ENCODE assay signal across 14 cellular contexts in the genomic region with DNA sequence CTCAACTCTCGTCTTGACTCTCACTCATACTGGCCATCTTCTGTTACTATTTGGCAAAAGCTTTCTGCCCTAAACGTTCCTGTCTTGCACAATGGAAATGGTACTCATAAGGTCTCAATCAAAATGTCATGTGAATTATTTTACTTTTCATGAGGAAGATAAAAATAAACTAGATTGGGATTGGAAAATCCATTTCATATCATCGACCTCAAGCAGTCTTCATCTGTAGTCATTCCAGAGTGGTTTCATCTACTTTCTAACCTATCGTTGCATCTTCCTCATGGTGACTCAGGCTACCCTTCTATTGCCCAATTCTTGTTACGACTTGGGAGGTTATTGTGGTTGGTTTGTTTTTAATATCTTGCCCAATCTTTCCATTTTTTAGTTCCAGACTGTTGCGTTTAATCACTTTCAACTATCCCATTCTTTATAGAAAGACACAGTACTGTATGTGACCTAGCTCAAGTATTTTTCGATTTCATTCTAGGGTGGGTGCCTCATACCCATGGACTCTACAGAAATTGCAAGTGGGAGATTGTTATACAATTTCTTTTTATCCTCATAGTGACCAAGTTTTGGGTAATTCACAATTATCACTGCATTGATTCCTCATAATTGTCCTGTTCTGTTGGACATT.
DNase-seq lines count a peak whose midpoint lies in the region; TF ChIP-seq lines count a peak whose summit lies in the region.
"Had no signal": no experiment of that assay in that cellular context is flagged by ENCODE, and none has a peak within 500 bp of the region (broad histone marks: within the 10 kb centered on the region; RNA-seq: fewer than 3 reads in every experiment).

No MANE protein-coding gene starts in this region.

- H3K9me3 ChIP-seq in breast epithelium (no peaks in the 10 kb centered on the region), spleen (no peaks in the 10 kb centered on the region)
- H3K9me3 ChIP-seq: ovary, upper lobe of left lung had no signal

- H3K4me1 Mint-ChIP-seq in MCF 10A (ENCODE audit: insufficient read depth, unreplicated experiment): peaks cover 40% of the 10 kb centered on the region

- H3K27me3 ChIP-seq in breast epithelium (no peaks in the 10 kb centered on the region), spleen (replicated peaks in 1 of 7) (peaks cover 0 to 7% (median 0%) of the 10 kb centered on the region in 7 donors)
- H3K27me3 ChIP-seq: ovary, upper lobe of left lung had no signal

- POLR2A ChIA-PET in MCF 10A (lab: Yijun Ruan, JAX): interaction anchor here (0.6 to 4.8 kb wide), 6 partner anchors 25 to 380 kb away, joined by 3 to 38 read pairs (median 3); no protein-coding TSS in a partner anchor

- DNase-seq in MCF 10A (ENCODE audit: unreplicated experiment) (peak; percentile 95), breast epithelium (ENCODE audit: low spot score in 2 of 2) (no peak), RPMI7951 (ENCODE audit: low read depth) (peak; percentile 68), fibroblast of mammary gland (ENCODE audit: low read depth) (peak; percentile 97), stromal cell of bone marrow (ENCODE audit: low read depth) (peak; percentile 97), spleen (no peak), kidney tubule cell (ENCODE audit: low spot score) (no peak), GOT3 (lab: John Stamatoyannopoulos, UW) (no peak)
- DNase-seq: activated CD4-positive, alpha-beta T cell treated with anti-CD3 and anti-CD28 coated beads, Interleukin-2, amount 50 U/mL, for 4 hours; activated effector memory CD4-positive, alpha-beta T cell treated with Interleukin-2 at 50 U/mL for 16 hours; DMS79; ovary; T-helper 2 cell; upper lobe of left lung had no signal

- H3K27ac ChIP-seq in breast epithelium: no peak overlapping the region
- H3K27ac ChIP-seq in spleen: no peak overlapping the region
- H3K27ac ChIP-seq: ovary, upper lobe of left lung had no signal

- no peaks in the 10 kb centered on the region for H3K27me3 Mint-ChIP-seq in MCF 10A (ENCODE audit: insufficient read depth, unreplicated experiment)

- H3K4me3 ChIP-seq in breast epithelium (no peak overlapping the region), fibroblast of mammary gland (ENCODE audit: control insufficient read depth, low read depth, low read length) (no peak overlapping the region), spleen (no peak overlapping the region)
- H3K4me3 ChIP-seq: ovary, upper lobe of left lung had no signal

- H3K4me1 ChIP-seq in breast epithelium (no peaks in the 10 kb centered on the region), spleen (no peaks in the 10 kb centered on the region)

- 51 to 78% (median 61%) methylated on average over 7 of the region's 7 CpGs for WGBS in spleen, 5 donors

- no peaks in the 10 kb centered on the region for H3K36me3 ChIP-seq in breast epithelium
- no peaks in the 10 kb centered on the region for H3K36me3 ChIP-seq in spleen
- H3K36me3 ChIP-seq: ovary, upper lobe of left lung had no signal

- BruUV-seq in MCF 10A (replicated peaks; lab: Mats Ljungman, UMichigan): no TSS peak

- peak overlapping the region; percentile 90 for H3K27ac Mint-ChIP-seq in MCF 10A (ENCODE audit: low read depth, unreplicated experiment)

- CTCF ChIA-PET in MCF 10A (lab: Yijun Ruan, JAX): interaction anchor here (0.6 to 0.9 kb wide), 2 partner anchors 25 to 64 kb away, joined by 3 to 4 read pairs; no protein-coding TSS in a partner anchor

- peak overlapping the region; percentile 41 for H3K4me3 Mint-ChIP-seq in MCF 10A (ENCODE audit: unreplicated experiment)

- TF ChIP-seq CTCF in MCF 10A (IDR thresholded peaks at IDR 0.05; ENCODE audit: unreplicated experiment): no peak
- no peak for TF ChIP-seq CTCF in breast epithelium (IDR thresholded peaks at IDR 0.05)
- TF ChIP-seq CTCF in fibroblast of mammary gland (conservative IDR thresholded peaks at IDR 0.05; ENCODE audit: control insufficient read depth, insufficient read depth, low read depth, low read length): no peak
- no peak for TF ChIP-seq CTCF in spleen (IDR thresholded peaks at IDR 0.05 in 8 of 11, conservative IDR thresholded peaks at IDR 0.05 in 3 of 11)

- TF ChIP-seq POLR2A in breast epithelium (IDR thresholded peaks at IDR 0.05) (no peak), spleen (IDR thresholded peaks at IDR 0.05) (no peak)

- no peaks in the 10 kb centered on the region for H3K36me3 Mint-ChIP-seq in MCF 10A (ENCODE audit: insufficient read depth, unreplicated experiment)

- H3K9me3 Mint-ChIP-seq in MCF 10A (ENCODE audit: unreplicated experiment): no peaks in the 10 kb centered on the region

- intact Hi-C loops in MCF 10A (cut with micrococcal nuclease) (no loop called here), breast epithelium (cut with DNase I; ENCODE audit: low total_unique reads) (no loop called here), spleen (cut with DNase I; ENCODE audit: low total_unique reads) (no loop called here)

Comparison
In these comparisons a context has a peak if more than half of its experiments do, and no peak if none do; other contexts are left out.
1. DNase-seq: peak in MCF 10A (single experiment), RPMI7951 (single experiment), fibroblast of mammary gland (single experiment) and stromal cell of bone marrow (single experiment); none in breast epithelium (0 of 2), spleen (single experiment), kidney tubule cell (single experiment) and GOT3 (single experiment).